ENCODE assay signal across 1 cellular context in genomic region chr9:134422301-134422700, GRCh38.
TF ChIP-seq lines count a peak whose summit lies in the region.

No MANE protein-coding gene starts in this region.

TF ChIP-seq in GM23338, 12 proteins besides CTCF, POLR2A, EP300 and RAD21 (continued from another document):
- TF ChIP-seq, protein P1, sequence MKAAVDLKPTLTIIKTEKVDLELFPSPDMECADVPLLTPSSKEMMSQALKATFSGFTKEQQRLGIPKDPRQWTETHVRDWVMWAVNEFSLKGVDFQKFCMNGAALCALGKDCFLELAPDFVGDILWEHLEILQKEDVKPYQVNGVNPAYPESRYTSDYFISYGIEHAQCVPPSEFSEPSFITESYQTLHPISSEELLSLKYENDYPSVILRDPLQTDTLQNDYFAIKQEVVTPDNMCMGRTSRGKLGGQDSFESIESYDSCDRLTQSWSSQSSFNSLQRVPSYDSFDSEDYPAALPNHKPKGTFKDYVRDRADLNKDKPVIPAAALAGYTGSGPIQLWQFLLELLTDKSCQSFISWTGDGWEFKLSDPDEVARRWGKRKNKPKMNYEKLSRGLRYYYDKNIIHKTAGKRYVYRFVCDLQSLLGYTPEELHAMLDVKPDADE (IDR thresholded peaks at IDR 0.05), result no peak
- TF ChIP-seq POLR2AphosphoS5 (IDR thresholded peaks at IDR 0.05; ENCODE audit: low read depth) (no peak), ZNF331 (CRISPR knock-in tag; IDR thresholded peaks at IDR 0.05; ENCODE audit: low read depth) (no peak), ZNF114 (CRISPR knock-in tag; IDR thresholded peaks at IDR 0.05) (no peak)
- TF ChIP-seq, protein P2, sequence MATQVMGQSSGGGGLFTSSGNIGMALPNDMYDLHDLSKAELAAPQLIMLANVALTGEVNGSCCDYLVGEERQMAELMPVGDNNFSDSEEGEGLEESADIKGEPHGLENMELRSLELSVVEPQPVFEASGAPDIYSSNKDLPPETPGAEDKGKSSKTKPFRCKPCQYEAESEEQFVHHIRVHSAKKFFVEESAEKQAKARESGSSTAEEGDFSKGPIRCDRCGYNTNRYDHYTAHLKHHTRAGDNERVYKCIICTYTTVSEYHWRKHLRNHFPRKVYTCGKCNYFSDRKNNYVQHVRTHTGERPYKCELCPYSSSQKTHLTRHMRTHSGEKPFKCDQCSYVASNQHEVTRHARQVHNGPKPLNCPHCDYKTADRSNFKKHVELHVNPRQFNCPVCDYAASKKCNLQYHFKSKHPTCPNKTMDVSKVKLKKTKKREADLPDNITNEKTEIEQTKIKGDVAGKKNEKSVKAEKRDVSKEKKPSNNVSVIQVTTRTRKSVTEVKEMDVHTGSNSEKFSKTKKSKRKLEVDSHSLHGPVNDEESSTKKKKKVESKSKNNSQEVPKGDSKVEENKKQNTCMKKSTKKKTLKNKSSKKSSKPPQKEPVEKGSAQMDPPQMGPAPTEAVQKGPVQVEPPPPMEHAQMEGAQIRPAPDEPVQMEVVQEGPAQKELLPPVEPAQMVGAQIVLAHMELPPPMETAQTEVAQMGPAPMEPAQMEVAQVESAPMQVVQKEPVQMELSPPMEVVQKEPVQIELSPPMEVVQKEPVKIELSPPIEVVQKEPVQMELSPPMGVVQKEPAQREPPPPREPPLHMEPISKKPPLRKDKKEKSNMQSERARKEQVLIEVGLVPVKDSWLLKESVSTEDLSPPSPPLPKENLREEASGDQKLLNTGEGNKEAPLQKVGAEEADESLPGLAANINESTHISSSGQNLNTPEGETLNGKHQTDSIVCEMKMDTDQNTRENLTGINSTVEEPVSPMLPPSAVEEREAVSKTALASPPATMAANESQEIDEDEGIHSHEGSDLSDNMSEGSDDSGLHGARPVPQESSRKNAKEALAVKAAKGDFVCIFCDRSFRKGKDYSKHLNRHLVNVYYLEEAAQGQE (IDR thresholded peaks at IDR 0.05; ENCODE audit: unreplicated experiment), result no peak
- TF ChIP-seq, protein P3, sequence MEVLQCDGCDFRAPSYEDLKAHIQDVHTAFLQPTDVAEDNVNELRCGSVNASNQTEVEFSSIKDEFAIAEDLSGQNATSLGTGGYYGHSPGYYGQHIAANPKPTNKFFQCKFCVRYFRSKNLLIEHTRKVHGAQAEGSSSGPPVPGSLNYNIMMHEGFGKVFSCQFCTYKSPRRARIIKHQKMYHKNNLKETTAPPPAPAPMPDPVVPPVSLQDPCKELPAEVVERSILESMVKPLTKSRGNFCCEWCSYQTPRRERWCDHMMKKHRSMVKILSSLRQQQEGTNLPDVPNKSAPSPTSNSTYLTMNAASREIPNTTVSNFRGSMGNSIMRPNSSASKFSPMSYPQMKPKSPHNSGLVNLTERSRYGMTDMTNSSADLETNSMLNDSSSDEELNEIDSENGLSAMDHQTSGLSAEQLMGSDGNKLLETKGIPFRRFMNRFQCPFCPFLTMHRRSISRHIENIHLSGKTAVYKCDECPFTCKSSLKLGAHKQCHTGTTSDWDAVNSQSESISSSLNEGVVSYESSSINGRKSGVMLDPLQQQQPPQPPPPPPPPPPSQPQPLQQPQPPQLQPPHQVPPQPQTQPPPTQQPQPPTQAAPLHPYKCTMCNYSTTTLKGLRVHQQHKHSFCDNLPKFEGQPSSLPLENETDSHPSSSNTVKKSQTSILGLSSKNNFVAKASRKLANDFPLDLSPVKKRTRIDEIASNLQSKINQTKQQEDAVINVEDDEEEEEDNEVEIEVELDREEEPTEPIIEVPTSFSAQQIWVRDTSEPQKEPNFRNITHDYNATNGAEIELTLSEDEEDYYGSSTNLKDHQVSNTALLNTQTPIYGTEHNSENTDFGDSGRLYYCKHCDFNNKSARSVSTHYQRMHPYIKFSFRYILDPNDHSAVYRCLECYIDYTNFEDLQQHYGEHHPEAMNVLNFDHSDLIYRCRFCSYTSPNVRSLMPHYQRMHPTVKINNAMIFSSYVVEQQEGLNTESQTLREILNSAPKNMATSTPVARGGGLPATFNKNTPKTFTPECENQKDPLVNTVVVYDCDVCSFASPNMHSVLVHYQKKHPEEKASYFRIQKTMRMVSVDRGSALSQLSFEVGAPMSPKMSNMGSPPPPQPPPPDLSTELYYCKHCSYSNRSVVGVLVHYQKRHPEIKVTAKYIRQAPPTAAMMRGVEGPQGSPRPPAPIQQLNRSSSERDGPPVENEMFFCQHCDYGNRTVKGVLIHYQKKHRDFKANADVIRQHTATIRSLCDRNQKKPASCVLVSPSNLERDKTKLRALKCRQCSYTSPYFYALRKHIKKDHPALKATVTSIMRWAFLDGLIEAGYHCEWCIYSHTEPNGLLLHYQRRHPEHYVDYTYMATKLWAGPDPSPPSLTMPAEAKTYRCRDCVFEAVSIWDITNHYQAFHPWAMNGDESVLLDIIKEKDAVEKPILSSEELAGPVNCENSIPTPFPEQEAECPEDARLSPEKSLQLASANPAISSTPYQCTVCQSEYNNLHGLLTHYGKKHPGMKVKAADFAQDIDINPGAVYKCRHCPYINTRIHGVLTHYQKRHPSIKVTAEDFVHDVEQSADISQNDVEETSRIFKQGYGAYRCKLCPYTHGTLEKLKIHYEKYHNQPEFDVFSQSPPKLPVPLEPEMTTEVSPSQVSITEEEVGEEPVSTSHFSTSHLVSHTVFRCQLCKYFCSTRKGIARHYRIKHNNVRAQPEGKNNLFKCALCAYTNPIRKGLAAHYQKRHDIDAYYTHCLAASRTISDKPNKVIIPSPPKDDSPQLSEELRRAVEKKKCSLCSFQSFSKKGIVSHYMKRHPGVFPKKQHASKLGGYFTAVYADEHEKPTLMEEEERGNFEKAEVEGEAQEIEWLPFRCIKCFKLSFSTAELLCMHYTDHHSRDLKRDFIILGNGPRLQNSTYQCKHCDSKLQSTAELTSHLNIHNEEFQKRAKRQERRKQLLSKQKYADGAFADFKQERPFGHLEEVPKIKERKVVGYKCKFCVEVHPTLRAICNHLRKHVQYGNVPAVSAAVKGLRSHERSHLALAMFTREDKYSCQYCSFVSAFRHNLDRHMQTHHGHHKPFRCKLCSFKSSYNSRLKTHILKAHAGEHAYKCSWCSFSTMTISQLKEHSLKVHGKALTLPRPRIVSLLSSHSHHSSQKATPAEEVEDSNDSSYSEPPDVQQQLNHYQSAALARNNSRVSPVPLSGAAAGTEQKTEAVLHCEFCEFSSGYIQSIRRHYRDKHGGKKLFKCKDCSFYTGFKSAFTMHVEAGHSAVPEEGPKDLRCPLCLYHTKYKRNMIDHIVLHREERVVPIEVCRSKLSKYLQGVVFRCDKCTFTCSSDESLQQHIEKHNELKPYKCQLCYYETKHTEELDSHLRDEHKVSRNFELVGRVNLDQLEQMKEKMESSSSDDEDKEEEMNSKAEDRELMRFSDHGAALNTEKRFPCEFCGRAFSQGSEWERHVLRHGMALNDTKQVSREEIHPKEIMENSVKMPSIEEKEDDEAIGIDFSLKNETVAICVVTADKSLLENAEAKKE (CRISPR knock-in tag; IDR thresholded peaks at IDR 0.05), result no peak
TF ChIP-seq in GM23338: peak in this region for 0.
